ENCODE assay signal across 30 cellular contexts in genomic region chr1:12544992-12545391, GRCh38.
DNase-seq lines count a peak whose midpoint lies in the region; ATAC-seq, FAIRE-seq and TF ChIP-seq lines count a peak whose summit lies in the region.
"Had no signal": no experiment of that assay in that cellular context is flagged by ENCODE, and none has a peak within 500 bp of the region (broad histone marks: within the 10 kb centered on the region; RNA-seq: fewer than 3 reads in every experiment).

No MANE protein-coding gene starts in this region.

- H3K36me3 Mint-ChIP-seq in effector memory CD8-positive, alpha-beta T cell (ENCODE audit: insufficient read depth) = no peaks in the 10 kb centered on the region
- no peaks in the 10 kb centered on the region for H3K36me3 Mint-ChIP-seq in nephron progenitor cell (ENCODE audit: low read depth)

- H3K4me3 ChIP-seq in BLaER1 treated with 17β-estradiol and CSF1 and Interleukin-3, amounts not matched to agents 10 nM and 100 nM = no peak overlapping the region
- H3K4me3 ChIP-seq in H7 (ENCODE audit: insufficient read depth, low read depth, low read length) (no peak overlapping the region), foreskin fibroblast (ENCODE audit: low read depth in 1 of 2, low read length in 2 of 2) (no peak overlapping the region)
- H3K4me3 ChIP-seq: adrenal gland, right lobe of liver, transverse colon had no signal

- no peaks in the 10 kb centered on the region for H3K27me3 ChIP-seq in BLaER1 treated with 17β-estradiol and CSF1 and Interleukin-3, amounts not matched to agents 10 nM and 100 nM
- peaks cover 2% of the 10 kb centered on the region for H3K27me3 ChIP-seq in H7 (ENCODE audit: control insufficient read depth, insufficient read depth, low read length)
- H3K27me3 ChIP-seq: right lobe of liver, transverse colon had no signal

- TF ChIP-seq CTCF in nephron progenitor cell (IDR thresholded peaks at IDR 0.05) (no peak), GM20000 (IDR thresholded peaks at IDR 0.05; ENCODE audit: extremely low read depth, missing control alignments) (no peak), foreskin fibroblast (IDR thresholded peaks at IDR 0.05; ENCODE audit: low read depth, low read length) (no peak)

- H3K27ac ChIP-seq in BLaER1 treated with 17β-estradiol and CSF1 and Interleukin-3, amounts not matched to agents 10 nM and 100 nM = peak overlapping the region in 1 of 11 experiments; percentile 19; a peak in 1 of 22 replicates
- H3K27ac ChIP-seq: adrenal gland, epithelial cell of prostate, neutrophil, right lobe of liver had no signal

- peaks cover 26 to 92% (median 76%) of the 10 kb centered on the region in 10 experiments for H3K4me1 ChIP-seq in BLaER1 treated with 17β-estradiol and CSF1 and Interleukin-3, amounts not matched to agents 10 nM and 100 nM

- no peak overlapping the region for H3K4me3 Mint-ChIP-seq in effector memory CD8-positive, alpha-beta T cell
- H3K4me3 Mint-ChIP-seq in nephron progenitor cell = no peak overlapping the region
- H3K4me3 Mint-ChIP-seq: activated T-cell treated with anti-CD3 and anti-CD28 coated beads, Interleukin-2, amount 50 U/mL, for 24 hours had no signal

- peak; percentile 75 for DNase-seq in H7
- DNase-seq in effector memory CD8-positive, alpha-beta T cell = no peak
- DNase-seq in nephron progenitor cell = no peak
- DNase-seq in GM20000 (ENCODE audit: low spot score) = no peak
- no peak for DNase-seq in foreskin fibroblast
- no peak for DNase-seq in GM19239 (ENCODE audit: insufficient read length, low spot score)
- DNase-seq in NCI-H2107 treated with DMSO at 0.1 percent for 48 hours (lab: John Stamatoyannopoulos, UW; ENCODE audit: unreplicated experiment) = no peak
- DNase-seq: ACHN; activated CD8-positive, alpha-beta memory T cell treated with anti-CD3 and anti-CD28 coated beads for 24 hours; activated T-cell treated with anti-CD3 and anti-CD28 coated beads, Interleukin-2, amount 50 U/mL, for 24 hours; C1 segment of cervical spinal cord; COR-L47; DMS53; hypothalamus; mesendoderm; NCI-H146; NCI-H2107; NCI-H446 treated with DMSO at 0.1 percent for 48 hours; NCI-H774; stimulated activated CD8-positive, alpha-beta memory T cell treated with anti-CD3 and anti-CD28 coated beads, Interleukin-4, amount 100 ng/mL, for 48 hours; SW 1271; transverse colon had no signal

- FAIRE-seq in GM19239 (lab: Jason Lieb, UNC) = no peak
- FAIRE-seq: G401.6, RCC 7860 had no signal

- no peaks in the 10 kb centered on the region for H3K9me3 ChIP-seq in BLaER1 treated with 17β-estradiol and CSF1 and Interleukin-3, amounts not matched to agents 10 nM and 100 nM (replicated peaks in 1 of 11)
- H3K9me3 ChIP-seq: adrenal gland, neutrophil, right lobe of liver, transverse colon had no signal

- H3K9me3 Mint-ChIP-seq in effector memory CD8-positive, alpha-beta T cell = no peaks in the 10 kb centered on the region
- H3K9me3 Mint-ChIP-seq in nephron progenitor cell = no peaks in the 10 kb centered on the region
- H3K9me3 Mint-ChIP-seq: activated T-cell treated with anti-CD3 and anti-CD28 coated beads, Interleukin-2, amount 50 U/mL, for 24 hours had no signal

- no peaks in the 10 kb centered on the region for H3K36me3 ChIP-seq in BLaER1 treated with 17β-estradiol and CSF1 and Interleukin-3, amounts not matched to agents 10 nM and 100 nM
- no peaks in the 10 kb centered on the region for H3K36me3 ChIP-seq in H7 (replicated peaks; ENCODE audit: control insufficient read depth, insufficient read depth, low read length)
- H3K36me3 ChIP-seq: adrenal gland, neutrophil, right lobe of liver, transverse colon had no signal

- peaks cover 0 to 5% of the 10 kb centered on the region in 2 donors for H3K4me1 Mint-ChIP-seq in effector memory CD8-positive, alpha-beta T cell (ENCODE audit: low read depth in 2 of 2)
- H3K4me1 Mint-ChIP-seq in nephron progenitor cell = peaks cover 82% of the 10 kb centered on the region

- H4K20me1 ChIP-seq in BLaER1 treated with 17β-estradiol and CSF1 and Interleukin-3, amounts not matched to agents 10 nM and 100 nM = no peaks in the 10 kb centered on the region; a peak in 1 of 22 replicates

- H3K27me3 Mint-ChIP-seq in effector memory CD8-positive, alpha-beta T cell = peaks cover 0 to 4% of the 10 kb centered on the region in 2 donors
- H3K27me3 Mint-ChIP-seq in nephron progenitor cell (ENCODE audit: low read depth, poor library complexity) = peaks cover 16% of the 10 kb centered on the region
- H3K27me3 Mint-ChIP-seq: activated T-cell treated with anti-CD3 and anti-CD28 coated beads, Interleukin-2, amount 50 U/mL, for 24 hours had no signal

- H3K4me2 ChIP-seq in BLaER1 treated with 17β-estradiol and CSF1 and Interleukin-3, amounts not matched to agents 10 nM and 100 nM = peak overlapping the region; percentile 45 to 81 (median 68)

- no peak overlapping the region for H3K27ac Mint-ChIP-seq in effector memory CD8-positive, alpha-beta T cell
- H3K27ac Mint-ChIP-seq in nephron progenitor cell = peak overlapping the region; percentile 29
- H3K27ac Mint-ChIP-seq: activated T-cell treated with anti-CD3 and anti-CD28 coated beads, Interleukin-2, amount 50 U/mL, for 24 hours; progenitor cell of endocrine pancreas had no signal

- H3K9ac ChIP-seq in BLaER1 treated with 17β-estradiol and CSF1 and Interleukin-3, amounts not matched to agents 10 nM and 100 nM = peak overlapping the region in 1 of 11 experiments; percentile 32; a peak in 1 of 22 replicates

- ATAC-seq in effector memory CD8-positive, alpha-beta T cell (replicated peaks) = peak; percentile 79
- ATAC-seq: right lobe of liver had no signal
